In the genomic region with DNA sequence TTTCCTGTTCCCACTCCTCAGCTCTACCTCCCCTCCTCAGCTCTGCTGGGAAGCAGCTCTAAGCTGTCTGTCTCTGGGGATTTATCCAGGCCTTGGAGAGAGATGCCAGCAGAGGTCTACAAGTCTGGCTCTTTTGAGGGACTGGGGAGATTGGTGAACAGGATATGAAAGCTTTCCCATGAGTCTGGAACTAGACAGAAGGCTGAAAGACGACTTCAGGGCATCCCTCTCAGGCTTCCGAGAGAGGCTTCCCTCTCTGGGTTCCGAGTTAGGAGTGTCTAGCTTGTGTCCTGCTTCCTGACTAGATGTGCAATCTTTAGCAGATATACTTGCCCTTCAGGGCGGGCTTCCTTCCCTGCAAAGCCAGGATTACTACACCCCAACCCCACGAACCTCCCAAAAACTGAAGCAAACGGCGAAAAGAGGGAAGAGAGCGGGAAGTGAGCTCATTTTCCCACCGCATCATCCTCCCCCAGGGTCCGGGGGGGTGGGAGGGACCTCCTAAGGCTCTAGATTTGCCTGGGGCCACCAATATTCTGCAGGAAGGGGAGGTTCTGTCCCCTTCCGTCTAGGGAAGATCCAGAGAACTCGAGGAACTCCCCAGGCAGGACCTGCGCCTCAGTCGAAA, we compare ENCODE assay signal across 8 cellular contexts. TPM values are rescaled to one million over a fixed set of nuclear protein-coding genes. Genes with fewer than 3 reads are reported as not detected.
A peak's percentile ranks its signal among the peaks of the same experiment; 100 is the strongest.
DNase-seq lines count a peak whose midpoint lies in the region; ATAC-seq and TF ChIP-seq lines count a peak whose summit lies in the region.

No MANE protein-coding gene starts in this region.

- H3K4me3 ChIP-seq in SJCRH30 = peak overlapping the region; percentile 89
- H3K4me3 ChIP-seq in effector memory CD4-positive, alpha-beta T cell (ENCODE audit: insufficient read depth, low read depth, low read length, poor library complexity, severe bottlenecking) = peak overlapping the region; percentile 93
- peak overlapping the region; percentile 62 to 96 (median 72) for H3K4me3 ChIP-seq in tibial nerve

- peak; percentile 69 for DNase-seq in activated CD4-positive, alpha-beta T cell treated with anti-CD3 and anti-CD28 coated beads, Interleukin-2, amount 10 ng/mL, durations not matched to agents 24 days and 14 days
- no peak for DNase-seq in activated CD4-positive, alpha-beta T cell treated with anti-CD3 and anti-CD28 coated beads, Interleukin-2, amount 50 U/mL, for 4 hours
- peak; percentile 71 to 72 for DNase-seq in SJCRH30
- DNase-seq in effector memory CD4-positive, alpha-beta T cell = no peak
- no peak for DNase-seq in memory B cell (ENCODE audit: low spot score in 2 of 2)
- peak in 1 of 2 donors; percentile 32 for DNase-seq in tibial nerve (ENCODE audit: low spot score in 2 of 2)
- no peak for DNase-seq in activated gamma-delta T cell treated with Interleukin-2 at 50 U/mL for 16 hours

- peak overlapping the region; percentile 71 for H3K27ac ChIP-seq in SJCRH30
- H3K27ac ChIP-seq in effector memory CD4-positive, alpha-beta T cell (ENCODE audit: insufficient read depth, low read length, poor library complexity, severe bottlenecking) = peak overlapping the region; percentile 81
- peak overlapping the region; percentile 74 to 98 (median 93) for H3K27ac ChIP-seq in tibial nerve

- H3K4me1 ChIP-seq in SJCRH30 (peaks cover 23% of the 10 kb centered on the region), tibial nerve (peaks cover 0 to 34% (median 14%) of the 10 kb centered on the region in 4 donors)
- H3K4me1 ChIP-seq in effector memory CD4-positive, alpha-beta T cell (ENCODE audit: control insufficient read depth, insufficient read depth, low read length, poor library complexity, severe bottlenecking) = peaks cover 18% of the 10 kb centered on the region

- 0% methylated on average over 14 of the region's 14 CpGs for WGBS in tibial nerve, 2 donors

- no peak for TF ChIP-seq EP300 in tibial nerve (IDR thresholded peaks at IDR 0.05)

- TF ChIP-seq CTCF in tibial nerve (IDR thresholded peaks at IDR 0.05) = no peak

- peaks cover 32% of the 10 kb centered on the region for H3K4me1 Mint-ChIP-seq in activated CD4-positive, alpha-beta T cell treated with anti-CD3 and anti-CD28 coated beads, Interleukin-2, amount 10 ng/mL, durations not matched to agents 24 days and 14 days
- H3K4me1 Mint-ChIP-seq in memory B cell = peaks cover 26% of the 10 kb centered on the region

- no peak for TF ChIP-seq POLR2A in tibial nerve (IDR thresholded peaks at IDR 0.05)

- intact Hi-C loops in activated CD4-positive, alpha-beta T cell treated with anti-CD3 and anti-CD28 coated beads, Interleukin-2, amount 10 ng/mL, durations not matched to agents 24 days and 14 days (cut with micrococcal nuclease) = loop anchor here (5.0 to 10.0 kb wide), 4 partner anchors 48 to 208 kb away; a partner anchor contains a TSS

- H3K36me3 Mint-ChIP-seq in activated CD4-positive, alpha-beta T cell treated with anti-CD3 and anti-CD28 coated beads, Interleukin-2, amount 10 ng/mL, durations not matched to agents 24 days and 14 days (ENCODE audit: low read depth) = peaks cover 21% of the 10 kb centered on the region
- peaks cover 7% of the 10 kb centered on the region for H3K36me3 Mint-ChIP-seq in memory B cell

- H3K27me3 ChIP-seq in SJCRH30 = no peaks in the 10 kb centered on the region
- no peaks in the 10 kb centered on the region for H3K27me3 ChIP-seq in effector memory CD4-positive, alpha-beta T cell (replicated peaks; ENCODE audit: control insufficient read depth, insufficient read depth, low read length, poor library complexity, severe bottlenecking)
- no peaks in the 10 kb centered on the region for H3K27me3 ChIP-seq in tibial nerve

- peak overlapping the region; percentile 91 for H3K27ac Mint-ChIP-seq in activated CD4-positive, alpha-beta T cell treated with anti-CD3 and anti-CD28 coated beads, Interleukin-2, amount 10 ng/mL, durations not matched to agents 24 days and 14 days
- peak overlapping the region; percentile 92 for H3K27ac Mint-ChIP-seq in memory B cell

- peak overlapping the region; percentile 95 for H3K4me3 Mint-ChIP-seq in activated CD4-positive, alpha-beta T cell treated with anti-CD3 and anti-CD28 coated beads, Interleukin-2, amount 10 ng/mL, durations not matched to agents 24 days and 14 days
- H3K4me3 Mint-ChIP-seq in memory B cell = peak overlapping the region; percentile 96

- H3K9me3 Mint-ChIP-seq in activated CD4-positive, alpha-beta T cell treated with anti-CD3 and anti-CD28 coated beads, Interleukin-2, amount 10 ng/mL, durations not matched to agents 24 days and 14 days = no peaks in the 10 kb centered on the region
- H3K9me3 Mint-ChIP-seq in memory B cell = no peaks in the 10 kb centered on the region

- peak; percentile 8 for ATAC-seq in HG02852 (IDR thresholded peaks at IDR 0.05; ENCODE audit: unreplicated experiment)
- ATAC-seq in memory B cell (ENCODE audit: low read depth) = no peak

- H3K9me3 ChIP-seq in SJCRH30 (replicated peaks) (no peaks in the 10 kb centered on the region), tibial nerve (no peaks in the 10 kb centered on the region)
- H3K9me3 ChIP-seq in effector memory CD4-positive, alpha-beta T cell (ENCODE audit: control insufficient read depth, low read length) = no peaks in the 10 kb centered on the region

- H3K27me3 Mint-ChIP-seq in activated CD4-positive, alpha-beta T cell treated with anti-CD3 and anti-CD28 coated beads, Interleukin-2, amount 10 ng/mL, durations not matched to agents 24 days and 14 days = no peaks in the 10 kb centered on the region
- no peaks in the 10 kb centered on the region for H3K27me3 Mint-ChIP-seq in memory B cell

- no peaks in the 10 kb centered on the region; the same call in 1 of the 2 replicates for H3K36me3 ChIP-seq in SJCRH30
- H3K36me3 ChIP-seq in effector memory CD4-positive, alpha-beta T cell (ENCODE audit: control insufficient read depth, insufficient read depth, low read length) = peaks cover 5% of the 10 kb centered on the region
- H3K36me3 ChIP-seq in tibial nerve = peaks cover 0 to 38% (median 0%) of the 10 kb centered on the region in 3 donors

RNA-seq across cellular contexts. Expression of a gene that starts 0.6 kb away (rescaled TPM):
- total RNA-seq in activated CD4-positive, alpha-beta T cell treated with anti-CD3 and anti-CD28 coated beads, Interleukin-2, amount 10 ng/mL, durations not matched to agents 24 days and 14 days = 20.1 and 22.1 TPM in 2 replicates
- total RNA-seq in SJCRH30 (2014; rRNA removed; shearing (Covaris generic)) = 18.0 and 19.8 TPM in 2 replicates
- total RNA-seq in tibial nerve = 10 to 100 TPM; 42.9 to 66.5 (median 62.2) TPM

RNA-seq across cellular contexts. Expression of a gene that starts 47.2 kb away (rescaled TPM):
- total RNA-seq in activated CD4-positive, alpha-beta T cell treated with anti-CD3 and anti-CD28 coated beads, Interleukin-2, amount 10 ng/mL, durations not matched to agents 24 days and 14 days = 20.3 and 23.5 TPM in 2 replicates
- 19.7 and 25.1 TPM in 2 replicates for total RNA-seq in SJCRH30 (2014; rRNA removed; shearing (Covaris generic))
- total RNA-seq in tibial nerve = 10 to 100 TPM; 14.7 to 21.4 (median 17.4) TPM

RNA-seq across cellular contexts. Expression of a gene that starts 55.1 kb away (rescaled TPM):
- total RNA-seq in activated CD4-positive, alpha-beta T cell treated with anti-CD3 and anti-CD28 coated beads, Interleukin-2, amount 10 ng/mL, durations not matched to agents 24 days and 14 days = 0.54 and 0.75 TPM in 2 replicates
- 0.81 and 0.89 TPM in 2 replicates for total RNA-seq in SJCRH30 (2014; rRNA removed; shearing (Covaris generic))
- total RNA-seq in tibial nerve = under 1 TPM in 3 of 4 donors, not detected in 1; 0.42 to 0.87 (median 0.78) TPM

Comparison
In these comparisons a context has a peak if more than half of its experiments do, and no peak if none do; other contexts are left out.
1. DNase-seq: peak in activated CD4-positive, alpha-beta T cell treated with anti-CD3 and anti-CD28 coated beads, Interleukin-2, amount 10 ng/mL, durations not matched to agents 24 days and 14 days (single experiment) and SJCRH30 (2 of 2); none in activated CD4-positive, alpha-beta T cell treated with anti-CD3 and anti-CD28 coated beads, Interleukin-2, amount 50 U/mL, for 4 hours (0 of 2), effector memory CD4-positive, alpha-beta T cell (0 of 3), memory B cell (0 of 2) and activated gamma-delta T cell treated with Interleukin-2 at 50 U/mL for 16 hours (single experiment).
2. Peak in every context shown above with its lines, with median percentiles within 50 percentile points of each other: H3K27ac ChIP-seq and H3K4me3 ChIP-seq.